In the genomic region with DNA sequence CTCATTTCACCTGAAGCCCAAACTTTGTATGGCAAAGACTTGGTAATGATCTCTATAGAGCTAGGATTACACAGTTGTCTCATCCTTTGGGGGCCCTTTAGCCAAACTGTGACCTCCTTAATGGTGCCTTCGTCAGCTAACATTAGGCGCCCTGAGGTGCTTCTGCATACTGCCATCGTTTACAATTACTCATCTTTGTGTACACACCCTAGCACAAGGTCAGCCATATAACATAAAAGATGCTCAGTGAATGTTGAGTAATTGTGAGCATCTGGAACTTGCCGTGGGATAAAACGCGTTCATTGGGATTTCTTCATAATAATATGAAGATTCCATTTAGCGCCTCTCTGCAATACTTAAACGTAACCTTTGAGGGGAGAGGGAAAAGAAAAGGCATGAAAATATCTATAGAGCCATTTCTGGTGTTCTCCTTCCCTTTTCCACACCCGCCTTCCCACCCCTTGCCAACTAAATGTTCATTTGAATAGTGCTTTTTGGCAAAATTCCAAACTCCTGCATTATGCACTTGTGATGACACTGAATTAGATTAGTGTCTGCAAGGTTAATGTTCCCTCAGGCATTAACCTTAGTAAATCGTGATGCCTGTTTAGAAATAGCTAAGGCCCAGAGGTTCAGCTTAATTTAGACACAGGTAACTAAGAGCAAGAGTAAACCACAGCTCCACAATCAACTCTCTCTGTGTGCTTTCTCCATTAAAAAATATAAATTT, we compare ENCODE assay signal across 8 cellular contexts. TPM values are rescaled to one million over a fixed set of nuclear protein-coding genes. Genes with fewer than 3 reads are reported as not detected.
DNase-seq lines count a peak whose midpoint lies in the region; ATAC-seq and TF ChIP-seq lines count a peak whose summit lies in the region.

No MANE protein-coding gene starts in this region.

- TF ChIP-seq CTCF in coronary artery (IDR thresholded peaks at IDR 0.05) (no peak), GM10266 (IDR thresholded peaks at IDR 0.05; ENCODE audit: control insufficient read depth, insufficient read depth, low read depth, missing control alignments) (no peak)

- H3K27ac ChIP-seq in coronary artery, result peak overlapping the region; percentile 91 to 96

- DNase-seq in activated T-cell treated with anti-CD3 and anti-CD28 coated beads, Interleukin-2, amount 50 U/mL, for 4 hours, result no peak
- DNase-seq in activated T-cell treated with anti-CD3 and anti-CD28 coated beads for 4 hours (no peak), NCI-H82 (lab: John Stamatoyannopoulos, UW) (peak; percentile 97), coronary artery (ENCODE audit: low spot score) (no peak), GM10266 (ENCODE audit: extremely low spot score) (no peak)
- no peak for DNase-seq in natural killer cell treated with Interleukin-12 subunit alpha and Interleukin-12 subunit beta and Interleukin-15 and Interleukin-18, amount 100 ng/mL, for 72 hours (ENCODE audit: low spot score)

- H3K4me3 ChIP-seq in coronary artery, result peak overlapping the region; percentile 90

- no peak for ATAC-seq in activated T-cell treated with anti-CD3 and anti-CD28 coated beads, Interleukin-2, amount 50 U/mL, for 4 hours
- ATAC-seq in natural killer cell treated with Interleukin-12 subunit alpha and Interleukin-12 subunit beta and Interleukin-15 and Interleukin-18, amount 100 ng/mL, for 72 hours, result no peak
- ATAC-seq in HG03196 (IDR thresholded peaks at IDR 0.05; ENCODE audit: unreplicated experiment), result no peak
- ATAC-seq in HG02938 (IDR thresholded peaks at IDR 0.05; ENCODE audit: unreplicated experiment), result no peak

- H3K4me3 Mint-ChIP-seq in activated T-cell treated with anti-CD3 and anti-CD28 coated beads, Interleukin-2, amount 50 U/mL, for 4 hours, result peak overlapping the region; percentile 98
- H3K4me3 Mint-ChIP-seq in natural killer cell treated with Interleukin-12 subunit alpha and Interleukin-12 subunit beta and Interleukin-15 and Interleukin-18, amount 100 ng/mL, for 72 hours, result peak overlapping the region; percentile 93

- H3K27ac Mint-ChIP-seq in natural killer cell treated with Interleukin-12 subunit alpha and Interleukin-12 subunit beta and Interleukin-15 and Interleukin-18, amount 100 ng/mL, for 72 hours, result peak overlapping the region; percentile 90 to 96

- H3K27me3 Mint-ChIP-seq in activated T-cell treated with anti-CD3 and anti-CD28 coated beads, Interleukin-2, amount 50 U/mL, for 4 hours (ENCODE audit: low read depth), result no peaks in the 10 kb centered on the region
- H3K27me3 Mint-ChIP-seq in natural killer cell treated with Interleukin-12 subunit alpha and Interleukin-12 subunit beta and Interleukin-15 and Interleukin-18, amount 100 ng/mL, for 72 hours, result no peaks in the 10 kb centered on the region

- H3K36me3 Mint-ChIP-seq in activated T-cell treated with anti-CD3 and anti-CD28 coated beads, Interleukin-2, amount 50 U/mL, for 4 hours (ENCODE audit: insufficient read depth), result peaks cover 2% of the 10 kb centered on the region
- H3K36me3 Mint-ChIP-seq in natural killer cell treated with Interleukin-12 subunit alpha and Interleukin-12 subunit beta and Interleukin-15 and Interleukin-18, amount 100 ng/mL, for 72 hours, result no peaks in the 10 kb centered on the region

- no peaks in the 10 kb centered on the region for H3K9me3 Mint-ChIP-seq in activated T-cell treated with anti-CD3 and anti-CD28 coated beads, Interleukin-2, amount 50 U/mL, for 4 hours
- no peaks in the 10 kb centered on the region for H3K9me3 Mint-ChIP-seq in natural killer cell treated with Interleukin-12 subunit alpha and Interleukin-12 subunit beta and Interleukin-15 and Interleukin-18, amount 100 ng/mL, for 72 hours

- peaks cover 31% of the 10 kb centered on the region for H3K4me1 Mint-ChIP-seq in activated T-cell treated with anti-CD3 and anti-CD28 coated beads, Interleukin-2, amount 50 U/mL, for 4 hours (ENCODE audit: low read depth)
- peaks cover 28 to 29% of the 10 kb centered on the region in 2 donors for H3K4me1 Mint-ChIP-seq in natural killer cell treated with Interleukin-12 subunit alpha and Interleukin-12 subunit beta and Interleukin-15 and Interleukin-18, amount 100 ng/mL, for 72 hours (ENCODE audit: low read depth in 2 of 2)

RNA-seq across cellular contexts. Expression of a gene that starts 1.0 kb away (rescaled TPM):
- total RNA-seq in activated T-cell treated with anti-CD3 and anti-CD28 coated beads, Interleukin-2, amount 50 U/mL, for 4 hours, result 10 to 100 TPM; 28.9 to 31.1 (median 29.6) TPM
- total RNA-seq in natural killer cell treated with Interleukin-12 subunit alpha and Interleukin-12 subunit beta and Interleukin-15 and Interleukin-18, amount 100 ng/mL, for 72 hours, result 10 to 100 TPM; 40.9 to 51.8 TPM
